1 cellular context compared by ENCODE assay signal in the genomic region with DNA sequence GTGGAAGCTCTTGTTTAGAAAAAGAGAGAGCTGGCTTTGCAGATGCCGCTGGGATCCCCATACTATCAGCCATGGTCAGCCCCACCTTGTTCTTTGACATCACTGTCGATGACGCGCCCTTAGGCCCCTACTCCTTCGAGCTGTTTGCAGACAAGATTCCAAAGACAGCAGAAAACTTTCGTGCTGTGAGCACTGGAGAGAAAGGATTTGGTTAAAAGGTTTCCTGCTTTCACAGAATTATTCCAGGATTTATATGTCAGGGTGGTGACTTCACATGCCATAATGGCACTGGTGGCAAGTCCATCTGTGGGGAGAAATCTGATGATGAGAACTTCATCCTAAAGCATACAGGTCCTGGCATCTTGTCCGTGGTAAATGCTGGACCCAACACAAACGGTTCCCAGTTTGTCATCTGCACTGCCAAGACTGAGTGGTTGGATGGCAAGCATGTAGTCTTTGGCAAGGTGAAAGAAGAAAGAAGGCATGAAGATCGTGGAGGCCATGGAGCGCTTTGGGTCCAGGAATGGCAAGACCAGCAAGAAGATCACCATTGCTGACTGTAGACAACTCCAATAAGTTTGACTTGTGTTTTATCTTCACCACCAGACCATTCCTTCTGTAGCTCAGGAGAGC.
TF ChIP-seq lines count a peak whose summit lies in the region.

No MANE protein-coding gene starts in this region.

TF ChIP-seq in HepG2, 621 proteins besides CTCF, POLR2A, EP300 and RAD21:
- no peak for TF ChIP-seq SOX6 (IDR thresholded peaks at IDR 0.05)
- TF ChIP-seq SOX6 (CRISPR knock-in tag; IDR thresholded peaks at IDR 0.05): no peak
- TF ChIP-seq TARDBP (CRISPR knock-in tag; IDR thresholded peaks at IDR 0.05): no peak
- 0 out of 2 replicates have a peak, but pooled peaks have one; percentile 48 for TF ChIP-seq ZNF136 (CRISPR knock-in tag; IDR thresholded peaks at IDR 0.05; ENCODE audit: low read depth)
- TF ChIP-seq, protein P1, sequence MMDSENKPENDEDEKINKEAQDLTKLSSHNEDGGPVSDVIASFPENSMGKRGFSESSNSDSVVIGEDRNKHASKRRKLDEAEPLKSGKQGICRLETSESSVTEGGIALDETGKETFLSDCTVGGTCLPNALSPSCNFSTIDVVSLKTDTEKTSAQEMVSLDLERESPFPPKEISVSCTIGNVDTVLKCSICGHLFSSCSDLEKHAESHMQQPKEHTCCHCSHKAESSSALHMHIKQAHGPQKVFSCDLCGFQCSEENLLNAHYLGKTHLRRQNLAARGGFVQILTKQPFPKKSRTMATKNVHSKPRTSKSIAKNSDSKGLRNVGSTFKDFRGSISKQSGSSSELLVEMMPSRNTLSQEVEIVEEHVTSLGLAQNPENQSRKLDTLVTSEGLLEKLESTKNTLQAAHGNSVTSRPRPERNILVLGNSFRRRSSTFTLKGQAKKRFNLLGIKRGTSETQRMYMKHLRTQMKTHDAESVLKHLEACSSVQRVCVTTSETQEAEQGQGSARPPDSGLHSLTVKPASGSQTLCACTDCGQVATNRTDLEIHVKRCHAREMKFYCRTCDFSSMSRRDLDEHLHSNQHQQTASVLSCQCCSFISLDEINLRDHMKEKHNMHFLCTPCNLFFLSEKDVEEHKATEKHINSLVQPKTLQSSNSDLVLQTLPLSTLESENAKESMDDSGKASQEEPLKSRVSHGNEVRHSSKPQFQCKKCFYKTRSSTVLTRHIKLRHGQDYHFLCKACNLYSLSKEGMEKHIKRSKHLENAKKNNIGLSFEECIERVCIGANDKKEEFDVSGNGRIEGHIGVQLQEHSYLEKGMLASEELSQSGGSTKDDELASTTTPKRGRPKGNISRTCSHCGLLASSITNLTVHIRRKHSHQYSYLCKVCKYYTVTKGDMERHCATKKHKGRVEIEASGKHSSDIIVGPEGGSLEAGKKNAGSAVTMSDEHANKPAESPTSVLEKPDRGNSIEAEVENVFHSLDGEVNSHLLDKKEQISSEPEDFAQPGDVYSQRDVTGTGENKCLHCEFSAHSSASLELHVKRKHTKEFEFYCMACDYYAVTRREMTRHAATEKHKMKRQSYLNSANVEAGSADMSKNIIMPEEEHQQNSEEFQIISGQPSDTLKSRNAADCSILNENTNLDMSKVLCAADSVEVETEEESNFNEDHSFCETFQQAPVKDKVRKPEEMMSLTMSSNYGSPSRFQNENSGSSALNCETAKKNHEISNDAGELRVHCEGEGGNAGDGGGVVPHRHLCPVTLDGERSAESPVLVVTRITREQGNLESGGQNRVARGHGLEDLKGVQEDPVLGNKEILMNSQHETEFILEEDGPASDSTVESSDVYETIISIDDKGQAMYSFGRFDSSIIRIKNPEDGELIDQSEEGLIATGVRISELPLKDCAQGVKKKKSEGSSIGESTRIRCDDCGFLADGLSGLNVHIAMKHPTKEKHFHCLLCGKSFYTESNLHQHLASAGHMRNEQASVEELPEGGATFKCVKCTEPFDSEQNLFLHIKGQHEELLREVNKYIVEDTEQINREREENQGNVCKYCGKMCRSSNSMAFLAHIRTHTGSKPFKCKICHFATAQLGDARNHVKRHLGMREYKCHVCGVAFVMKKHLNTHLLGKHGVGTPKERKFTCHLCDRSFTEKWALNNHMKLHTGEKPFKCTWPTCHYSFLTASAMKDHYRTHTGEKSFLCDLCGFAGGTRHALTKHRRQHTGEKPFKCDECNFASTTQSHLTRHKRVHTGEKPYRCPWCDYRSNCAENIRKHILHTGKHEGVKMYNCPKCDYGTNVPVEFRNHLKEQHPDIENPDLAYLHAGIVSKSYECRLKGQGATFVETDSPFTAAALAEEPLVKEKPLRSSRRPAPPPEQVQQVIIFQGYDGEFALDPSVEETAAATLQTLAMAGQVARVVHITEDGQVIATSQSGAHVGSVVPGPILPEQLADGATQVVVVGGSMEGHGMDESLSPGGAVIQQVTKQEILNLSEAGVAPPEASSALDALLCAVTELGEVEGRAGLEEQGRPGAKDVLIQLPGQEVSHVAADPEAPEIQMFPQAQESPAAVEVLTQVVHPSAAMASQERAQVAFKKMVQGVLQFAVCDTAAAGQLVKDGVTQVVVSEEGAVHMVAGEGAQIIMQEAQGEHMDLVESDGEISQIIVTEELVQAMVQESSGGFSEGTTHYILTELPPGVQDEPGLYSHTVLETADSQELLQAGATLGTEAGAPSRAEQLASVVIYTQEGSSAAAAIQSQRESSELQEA (CRISPR knock-in tag; IDR thresholded peaks at IDR 0.05; ENCODE audit: not compliant biosample characterization): no peak
- TF ChIP-seq, protein P2, sequence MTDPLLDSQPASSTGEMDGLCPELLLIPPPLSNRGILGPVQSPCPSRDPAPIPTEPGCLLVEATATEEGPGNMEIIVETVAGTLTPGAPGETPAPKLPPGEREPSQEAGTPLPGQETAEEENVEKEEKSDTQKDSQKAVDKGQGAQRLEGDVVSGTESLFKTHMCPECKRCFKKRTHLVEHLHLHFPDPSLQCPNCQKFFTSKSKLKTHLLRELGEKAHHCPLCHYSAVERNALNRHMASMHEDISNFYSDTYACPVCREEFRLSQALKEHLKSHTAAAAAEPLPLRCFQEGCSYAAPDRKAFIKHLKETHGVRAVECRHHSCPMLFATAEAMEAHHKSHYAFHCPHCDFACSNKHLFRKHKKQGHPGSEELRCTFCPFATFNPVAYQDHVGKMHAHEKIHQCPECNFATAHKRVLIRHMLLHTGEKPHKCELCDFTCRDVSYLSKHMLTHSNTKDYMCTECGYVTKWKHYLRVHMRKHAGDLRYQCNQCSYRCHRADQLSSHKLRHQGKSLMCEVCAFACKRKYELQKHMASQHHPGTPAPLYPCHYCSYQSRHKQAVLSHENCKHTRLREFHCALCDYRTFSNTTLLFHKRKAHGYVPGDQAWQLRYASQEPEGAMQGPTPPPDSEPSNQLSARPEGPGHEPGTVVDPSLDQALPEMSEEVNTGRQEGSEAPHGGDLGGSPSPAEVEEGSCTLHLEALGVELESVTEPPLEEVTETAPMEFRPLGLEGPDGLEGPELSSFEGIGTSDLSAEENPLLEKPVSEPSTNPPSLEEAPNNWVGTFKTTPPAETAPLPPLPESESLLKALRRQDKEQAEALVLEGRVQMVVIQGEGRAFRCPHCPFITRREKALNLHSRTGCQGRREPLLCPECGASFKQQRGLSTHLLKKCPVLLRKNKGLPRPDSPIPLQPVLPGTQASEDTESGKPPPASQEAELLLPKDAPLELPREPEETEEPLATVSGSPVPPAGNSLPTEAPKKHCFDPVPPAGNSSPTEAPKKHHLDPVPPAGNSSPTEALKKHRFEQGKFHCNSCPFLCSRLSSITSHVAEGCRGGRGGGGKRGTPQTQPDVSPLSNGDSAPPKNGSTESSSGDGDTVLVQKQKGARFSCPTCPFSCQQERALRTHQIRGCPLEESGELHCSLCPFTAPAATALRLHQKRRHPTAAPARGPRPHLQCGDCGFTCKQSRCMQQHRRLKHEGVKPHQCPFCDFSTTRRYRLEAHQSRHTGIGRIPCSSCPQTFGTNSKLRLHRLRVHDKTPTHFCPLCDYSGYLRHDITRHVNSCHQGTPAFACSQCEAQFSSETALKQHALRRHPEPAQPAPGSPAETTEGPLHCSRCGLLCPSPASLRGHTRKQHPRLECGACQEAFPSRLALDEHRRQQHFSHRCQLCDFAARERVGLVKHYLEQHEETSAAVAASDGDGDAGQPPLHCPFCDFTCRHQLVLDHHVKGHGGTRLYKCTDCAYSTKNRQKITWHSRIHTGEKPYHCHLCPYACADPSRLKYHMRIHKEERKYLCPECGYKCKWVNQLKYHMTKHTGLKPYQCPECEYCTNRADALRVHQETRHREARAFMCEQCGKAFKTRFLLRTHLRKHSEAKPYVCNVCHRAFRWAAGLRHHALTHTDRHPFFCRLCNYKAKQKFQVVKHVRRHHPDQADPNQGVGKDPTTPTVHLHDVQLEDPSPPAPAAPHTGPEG (CRISPR knock-in tag; IDR thresholded peaks at IDR 0.05): no peak
- TF ChIP-seq, protein P3, sequence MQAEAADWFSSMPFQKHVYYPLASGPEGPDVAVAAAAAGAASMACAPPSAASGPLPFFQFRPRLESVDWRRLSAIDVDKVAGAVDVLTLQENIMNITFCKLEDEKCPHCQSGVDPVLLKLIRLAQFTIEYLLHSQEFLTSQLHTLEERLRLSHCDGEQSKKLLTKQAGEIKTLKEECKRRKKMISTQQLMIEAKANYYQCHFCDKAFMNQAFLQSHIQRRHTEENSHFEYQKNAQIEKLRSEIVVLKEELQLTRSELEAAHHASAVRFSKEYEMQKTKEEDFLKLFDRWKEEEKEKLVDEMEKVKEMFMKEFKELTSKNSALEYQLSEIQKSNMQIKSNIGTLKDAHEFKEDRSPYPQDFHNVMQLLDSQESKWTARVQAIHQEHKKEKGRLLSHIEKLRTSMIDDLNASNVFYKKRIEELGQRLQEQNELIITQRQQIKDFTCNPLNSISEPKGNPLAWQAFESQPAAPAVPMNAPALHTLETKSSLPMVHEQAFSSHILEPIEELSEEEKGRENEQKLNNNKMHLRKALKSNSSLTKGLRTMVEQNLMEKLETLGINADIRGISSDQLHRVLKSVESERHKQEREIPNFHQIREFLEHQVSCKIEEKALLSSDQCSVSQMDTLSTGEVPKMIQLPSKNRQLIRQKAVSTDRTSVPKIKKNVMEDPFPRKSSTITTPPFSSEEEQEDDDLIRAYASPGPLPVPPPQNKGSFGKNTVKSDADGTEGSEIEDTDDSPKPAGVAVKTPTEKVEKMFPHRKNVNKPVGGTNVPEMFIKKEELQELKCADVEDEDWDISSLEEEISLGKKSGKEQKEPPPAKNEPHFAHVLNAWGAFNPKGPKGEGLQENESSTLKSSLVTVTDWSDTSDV (CRISPR knock-in tag; IDR thresholded peaks at IDR 0.05): 0 out of 2 replicates have a peak, but pooled peaks have one; percentile 31
- TF ChIP-seq PAX8 (CRISPR knock-in tag; IDR thresholded peaks at IDR 0.05; ENCODE audit: borderline replicate concordance): no peak
- no peak for TF ChIP-seq IKZF1 (IDR thresholded peaks at IDR 0.05)
- TF ChIP-seq SPEN (CRISPR knock-in tag; IDR thresholded peaks at IDR 0.05; ENCODE audit: low read depth): no peak
- no peak for TF ChIP-seq CENPT (CRISPR knock-in tag; IDR thresholded peaks at IDR 0.05; ENCODE audit: low read depth)
- TF ChIP-seq NR2C2 (CRISPR knock-in tag; IDR thresholded peaks at IDR 0.05; ENCODE audit: borderline replicate concordance): 0 out of 2 replicates have a peak, but pooled peaks have one; percentile 11
- TF ChIP-seq, protein P4, sequence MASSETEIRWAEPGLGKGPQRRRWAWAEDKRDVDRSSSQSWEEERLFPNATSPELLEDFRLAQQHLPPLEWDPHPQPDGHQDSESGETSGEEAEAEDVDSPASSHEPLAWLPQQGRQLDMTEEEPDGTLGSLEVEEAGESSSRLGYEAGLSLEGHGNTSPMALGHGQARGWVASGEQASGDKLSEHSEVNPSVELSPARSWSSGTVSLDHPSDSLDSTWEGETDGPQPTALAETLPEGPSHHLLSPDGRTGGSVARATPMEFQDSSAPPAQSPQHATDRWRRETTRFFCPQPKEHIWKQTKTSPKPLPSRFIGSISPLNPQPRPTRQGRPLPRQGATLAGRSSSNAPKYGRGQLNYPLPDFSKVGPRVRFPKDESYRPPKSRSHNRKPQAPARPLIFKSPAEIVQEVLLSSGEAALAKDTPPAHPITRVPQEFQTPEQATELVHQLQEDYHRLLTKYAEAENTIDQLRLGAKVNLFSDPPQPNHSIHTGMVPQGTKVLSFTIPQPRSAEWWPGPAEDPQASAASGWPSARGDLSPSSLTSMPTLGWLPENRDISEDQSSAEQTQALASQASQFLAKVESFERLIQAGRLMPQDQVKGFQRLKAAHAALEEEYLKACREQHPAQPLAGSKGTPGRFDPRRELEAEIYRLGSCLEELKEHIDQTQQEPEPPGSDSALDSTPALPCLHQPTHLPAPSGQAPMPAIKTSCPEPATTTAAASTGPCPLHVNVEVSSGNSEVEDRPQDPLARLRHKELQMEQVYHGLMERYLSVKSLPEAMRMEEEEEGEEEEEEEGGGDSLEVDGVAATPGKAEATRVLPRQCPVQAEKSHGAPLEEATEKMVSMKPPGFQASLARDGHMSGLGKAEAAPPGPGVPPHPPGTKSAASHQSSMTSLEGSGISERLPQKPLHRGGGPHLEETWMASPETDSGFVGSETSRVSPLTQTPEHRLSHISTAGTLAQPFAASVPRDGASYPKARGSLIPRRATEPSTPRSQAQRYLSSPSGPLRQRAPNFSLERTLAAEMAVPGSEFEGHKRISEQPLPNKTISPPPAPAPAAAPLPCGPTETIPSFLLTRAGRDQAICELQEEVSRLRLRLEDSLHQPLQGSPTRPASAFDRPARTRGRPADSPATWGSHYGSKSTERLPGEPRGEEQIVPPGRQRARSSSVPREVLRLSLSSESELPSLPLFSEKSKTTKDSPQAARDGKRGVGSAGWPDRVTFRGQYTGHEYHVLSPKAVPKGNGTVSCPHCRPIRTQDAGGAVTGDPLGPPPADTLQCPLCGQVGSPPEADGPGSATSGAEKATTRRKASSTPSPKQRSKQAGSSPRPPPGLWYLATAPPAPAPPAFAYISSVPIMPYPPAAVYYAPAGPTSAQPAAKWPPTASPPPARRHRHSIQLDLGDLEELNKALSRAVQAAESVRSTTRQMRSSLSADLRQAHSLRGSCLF (CRISPR knock-in tag; IDR thresholded peaks at IDR 0.05; ENCODE audit: borderline replicate concordance): no peak
- TF ChIP-seq ZNF747 (CRISPR knock-in tag; IDR thresholded peaks at IDR 0.05; ENCODE audit: borderline replicate concordance): no peak
- TF ChIP-seq, protein P5, sequence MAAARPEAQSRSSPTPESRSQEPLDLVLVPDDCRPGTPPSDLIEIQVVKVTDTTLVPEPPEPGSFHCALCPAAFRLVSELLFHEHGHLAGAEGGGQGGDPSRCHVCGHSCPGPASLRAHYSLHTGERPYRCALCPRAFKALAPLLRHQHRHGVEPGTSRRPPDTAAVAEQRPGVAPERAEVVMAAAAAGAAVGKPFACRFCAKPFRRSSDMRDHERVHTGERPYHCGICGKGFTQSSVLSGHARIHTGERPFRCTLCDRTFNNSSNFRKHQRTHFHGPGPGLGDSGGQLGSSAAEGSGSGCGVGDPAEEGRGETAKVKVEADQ (CRISPR knock-in tag; IDR thresholded peaks at IDR 0.05; ENCODE audit: borderline replicate concordance): 0 out of 2 replicates have a peak, but pooled peaks have one; percentile 44
- TF ChIP-seq ZNF572 (CRISPR knock-in tag; IDR thresholded peaks at IDR 0.05): 0 out of 2 replicates have a peak, but pooled peaks have one; percentile 42
